In the genomic region with DNA sequence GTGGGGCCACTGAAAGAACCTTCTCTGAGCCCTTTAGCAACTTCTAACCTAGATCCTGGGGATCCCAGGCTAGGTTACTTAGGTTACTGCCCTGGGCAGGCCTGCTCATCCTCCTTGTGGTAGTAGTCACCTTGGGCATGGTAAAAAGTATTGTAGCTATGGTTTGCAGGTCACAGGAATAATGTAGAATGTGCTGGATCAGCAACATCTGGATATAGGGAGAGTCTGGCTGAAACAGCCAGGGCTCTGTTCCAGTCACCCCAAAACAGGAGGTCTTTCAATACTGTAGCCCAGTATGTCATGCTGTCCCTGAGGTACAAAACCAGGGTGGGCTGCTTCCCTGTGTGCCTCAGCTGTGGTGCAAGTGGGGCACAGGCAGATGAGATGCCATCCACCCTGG, we compare ENCODE assay signal across 29 cellular contexts. TPM values are rescaled to one million over a fixed set of nuclear protein-coding genes. Genes with fewer than 3 reads are reported as not detected.
"Had no signal": no experiment of that assay in that cellular context is flagged by ENCODE, and none has a peak within 500 bp of the region (broad histone marks: within the 10 kb centered on the region; RNA-seq: fewer than 3 reads in every experiment).

No MANE protein-coding gene starts in this region.

- H3K27ac Mint-ChIP-seq: immature natural killer cell; mesothelial cell of epicardium; naive B cell; natural killer cell; stimulated activated memory B cell treated with anti-CD40 and anti-IgM and Interleukin-4, amounts not matched to agents 10 μg/mL and 1 μg/mL and 100 μg/mL, for 72 hours; stimulated activated naive CD8-positive, alpha-beta T cell treated with anti-CD3 and anti-CD28 coated beads, Interleukin-15, amount 100 ng/mL, for 72 hours had no signal

- ATAC-seq: left colon; left lung; natural killer cell; right cardiac atrium; stimulated activated memory B cell treated with anti-CD40 and anti-IgM and Interleukin-4, amounts not matched to agents 10 μg/mL and 1 μg/mL and 100 μg/mL, for 72 hours; stimulated activated naive CD8-positive, alpha-beta T cell treated with anti-CD3 and anti-CD28 coated beads, Interleukin-15, amount 100 ng/mL, for 72 hours had no signal

- H3K4me1 ChIP-seq: left lung, prostate gland, sigmoid colon, tibial nerve, upper lobe of left lung, vagina had no signal

- H3K27me3 Mint-ChIP-seq: stimulated activated memory B cell treated with anti-CD40 and anti-IgM and Interleukin-4, amounts not matched to agents 10 μg/mL and 1 μg/mL and 100 μg/mL, for 72 hours; stimulated activated naive CD8-positive, alpha-beta T cell treated with anti-CD3 and anti-CD28 coated beads, Interleukin-15, amount 100 ng/mL, for 72 hours had no signal

- FAIRE-seq: islet of Langerhans, kidney, small intestine had no signal

- H3K36me3 ChIP-seq: left lung, ovary, prostate gland, sigmoid colon, spleen, tibial nerve, upper lobe of left lung, vagina had no signal

- H3K9me3 ChIP-seq: left lung, ovary, prostate gland, sigmoid colon, spleen, upper lobe of left lung, vagina had no signal

- H3K27me3 ChIP-seq: left lung, ovary, sigmoid colon, spleen, tibial nerve, upper lobe of left lung, vagina had no signal

- H3K4me3 ChIP-seq: left lung, lung, ovary, prostate gland, sigmoid colon, spleen, tibial nerve, upper lobe of left lung, vagina had no signal

- H3K36me3 Mint-ChIP-seq: mesothelial cell of epicardium; naive B cell; natural killer cell; stimulated activated memory B cell treated with anti-CD40 and anti-IgM and Interleukin-4, amounts not matched to agents 10 μg/mL and 1 μg/mL and 100 μg/mL, for 72 hours had no signal

- H3K4me1 Mint-ChIP-seq: immature natural killer cell; mesothelial cell of epicardium; naive B cell; natural killer cell; stimulated activated memory B cell treated with anti-CD40 and anti-IgM and Interleukin-4, amounts not matched to agents 10 μg/mL and 1 μg/mL and 100 μg/mL, for 72 hours; stimulated activated naive CD8-positive, alpha-beta T cell treated with anti-CD3 and anti-CD28 coated beads, Interleukin-15, amount 100 ng/mL, for 72 hours had no signal

- DNase-seq: hypothalamus; immature natural killer cell; kidney; left colon; left lung; naive B cell; natural killer cell; ovary; posterior cingulate gyrus; retina; right cardiac atrium; sigmoid colon; small intestine; spleen; stimulated activated CD4-positive, alpha-beta T cell treated with anti-CD3 and anti-CD28 coated beads, Interleukin-4, amount 100 ng/mL, for 24 hours; stimulated activated naive CD4-positive, alpha-beta T cell treated with Interleukin-2 at 50 U/mL for 16 hours; stimulated activated naive CD8-positive, alpha-beta T cell treated with anti-CD3 and anti-CD28 coated beads, Interleukin-15, amount 100 ng/mL, for 72 hours; substantia nigra; upper lobe of left lung had no signal

- H3K27ac ChIP-seq: left lung, ovary, prostate gland, sigmoid colon, spleen, tibial nerve, upper lobe of left lung, vagina had no signal

- H3K9me3 Mint-ChIP-seq: mesothelial cell of epicardium; stimulated activated memory B cell treated with anti-CD40 and anti-IgM and Interleukin-4, amounts not matched to agents 10 μg/mL and 1 μg/mL and 100 μg/mL, for 72 hours; stimulated activated naive CD8-positive, alpha-beta T cell treated with anti-CD3 and anti-CD28 coated beads, Interleukin-15, amount 100 ng/mL, for 72 hours had no signal

- H3K4me3 Mint-ChIP-seq: immature natural killer cell; mesothelial cell of epicardium; naive B cell; natural killer cell; stimulated activated memory B cell treated with anti-CD40 and anti-IgM and Interleukin-4, amounts not matched to agents 10 μg/mL and 1 μg/mL and 100 μg/mL, for 72 hours; stimulated activated naive CD8-positive, alpha-beta T cell treated with anti-CD3 and anti-CD28 coated beads, Interleukin-15, amount 100 ng/mL, for 72 hours had no signal

RNA-seq across cellular contexts. Expression of a gene that starts 33.6 kb away (rescaled TPM):
- total RNA-seq: left colon, mononuclear cell, omental fat pad, ovary, right cardiac atrium, temporal lobe, tibial nerve, upper lobe of left lung, vagina had no signal

RNA-seq across cellular contexts. Expression of a gene that starts 41.9 kb away (rescaled TPM):
- total RNA-seq: left colon, left lung, lung, mesothelial cell of epicardium, natural killer cell, omental fat pad, ovary, right cardiac atrium, sigmoid colon, spleen, temporal lobe, tibial nerve, upper lobe of left lung, vagina had no signal
